ENCODE assay signal across 8 cellular contexts in the genomic region with DNA sequence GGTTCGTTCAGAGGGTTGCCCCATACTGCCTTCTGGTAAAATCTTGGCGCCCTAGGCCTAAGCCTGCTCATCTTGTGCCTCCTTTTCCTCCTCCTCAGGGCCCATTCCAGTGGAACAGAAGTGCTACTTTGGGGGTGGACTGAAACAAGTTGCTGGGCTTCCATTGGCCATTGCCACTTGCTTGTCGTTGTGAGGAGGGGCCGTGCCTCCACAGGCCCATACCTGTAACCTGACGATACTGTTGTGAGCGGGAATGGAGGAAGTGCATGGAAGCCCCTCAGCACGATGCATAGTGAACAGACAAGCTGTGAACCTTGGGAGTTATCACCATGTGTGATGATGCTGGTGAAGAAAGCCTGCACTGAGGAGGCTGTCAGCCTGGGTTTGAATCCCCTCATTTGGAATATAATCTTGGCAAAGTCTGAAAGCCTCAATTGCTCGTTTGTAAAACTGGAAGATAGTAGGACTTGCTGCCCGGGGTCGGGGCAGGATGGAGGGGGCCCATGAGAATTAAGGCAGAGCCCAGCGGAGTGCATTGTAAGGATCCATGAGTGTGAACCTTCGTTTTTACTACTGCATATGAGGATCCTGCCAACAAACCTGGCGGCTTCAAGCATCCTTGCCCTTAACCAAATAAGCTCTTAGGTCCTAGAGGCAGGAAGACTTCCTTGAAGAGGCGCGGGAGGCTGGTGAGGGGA. TPM values are rescaled to one million over a fixed set of nuclear protein-coding genes. Genes with fewer than 3 reads are reported as not detected.
DNase-seq lines count a peak whose midpoint lies in the region; ATAC-seq, FAIRE-seq and TF ChIP-seq lines count a peak whose summit lies in the region.

No MANE protein-coding gene starts in this region.

- TF ChIP-seq CTCF in A549 (IDR thresholded peaks at IDR 0.05): no peak
- TF ChIP-seq CTCF in HFFc6 (IDR thresholded peaks at IDR 0.05): no peak

- peak overlapping the region; percentile 100 for H3K4me3 Mint-ChIP-seq in HFFc6

- DNase-seq in A549 (ENCODE audit: low read depth in 1 of 2, low spot score in 1 of 2) (peak in 1 of 2 experiments; percentile 29), HFFc6 (no peak), T47D (ENCODE audit: low read depth in 1 of 2, low spot score in 1 of 2) (peak; percentile 22 to 52), HUDEP-2 (lab: John Stamatoyannopoulos, UW; ENCODE audit: unreplicated experiment in 76 of 76) (no peak), sciatic nerve (ENCODE audit: low spot score) (no peak)

- peaks cover 35% of the 10 kb centered on the region for H3K36me3 Mint-ChIP-seq in HFFc6 (ENCODE audit: low read depth)

- H3K27me3 Mint-ChIP-seq in HFFc6 (ENCODE audit: insufficient read depth): peaks cover 1% of the 10 kb centered on the region

- TF ChIP-seq POLR2A in A549 (IDR thresholded peaks at IDR 0.05; ENCODE audit: low read length): no peak

- no peaks in the 10 kb centered on the region for H3K9me3 Mint-ChIP-seq in HFFc6

- POLR2A ChIA-PET in A549 (lab: Yijun Ruan, JAX): interaction anchor here (0.7 kb wide), 1 partner anchor 154 kb away, joined by 4 read pairs; the partner anchor contains the start of gene MINPP1

- H3K9me3 ChIP-seq in A549 (no peaks in the 10 kb centered on the region), mesodermal cell (ENCODE audit: control insufficient read depth, low read length) (no peaks in the 10 kb centered on the region)

- H3K4me2 ChIP-seq in A549: peak overlapping the region; percentile 83

- peaks cover 55% of the 10 kb centered on the region for H3K4me1 ChIP-seq in A549
- peaks cover 26% of the 10 kb centered on the region for H3K4me1 ChIP-seq in mesodermal cell (ENCODE audit: control insufficient read depth, insufficient read depth, low read length, poor library complexity, severe bottlenecking)

- no peaks in the 10 kb centered on the region for H3K36me3 ChIP-seq in mesodermal cell (ENCODE audit: control insufficient read depth, insufficient read depth, low read length)

- intact Hi-C loops in sciatic nerve (cut with DNase I): no loop called here

- no peak for FAIRE-seq in A549 (lab: Jason Lieb, UNC)

- 62% methylated on average over 15 of the region's 15 CpGs for WGBS in A549 (ENCODE audit: missing lambda C conversion rate)
- 75 to 79% methylated on average over 7 to 11 of the region's 15 CpGs for WGBS in mesodermal cell (ENCODE audit: insufficient coverage in 2 of 2), 2 experiments

- peak overlapping the region; percentile 90 for H3K27ac Mint-ChIP-seq in HFFc6

- H3K4me3 ChIP-seq in A549 (peak overlapping the region; percentile 78), mesodermal cell (ENCODE audit: extremely low read depth, insufficient read depth, low read length, poor library complexity, severe bottlenecking) (peak overlapping the region; percentile 72)

- no peak for TF ChIP-seq RAD21 in A549 (conservative IDR thresholded peaks at IDR 0.05 in 1 of 2, IDR thresholded peaks at IDR 0.05 in 1 of 2)

- in situ Hi-C loops in T47D (cut with HindIII; ENCODE audit: low pct_unique_long_range_greater_than_20kb, low sequenced_read_pairs): no loop called here

- H3K27ac ChIP-seq in A549 (peak overlapping the region; percentile 73 to 95), mesodermal cell (ENCODE audit: low read depth, low read length, severe bottlenecking) (no peak overlapping the region)

- TF ChIP-seq EP300 in A549 (IDR thresholded peaks at IDR 0.05): no peak

- H3K4me1 Mint-ChIP-seq in HFFc6 (ENCODE audit: low read depth): peaks cover 67% of the 10 kb centered on the region

- CTCF ChIA-PET in A549 (lab: Yijun Ruan, JAX): interaction anchor here (1.0 to 3.9 kb wide), 6 partner anchors 14 to 113 kb away, joined by 3 to 23 read pairs (median 6); no protein-coding TSS in a partner anchor

- peak in 1 of 2 experiments; percentile 26; a peak in 4 of 6 replicates for ATAC-seq in A549
- ATAC-seq in sciatic nerve: no peak
- no peak for ATAC-seq in HG03439 (IDR thresholded peaks at IDR 0.05; ENCODE audit: unreplicated experiment)
- no peak for ATAC-seq in GM21529 (IDR thresholded peaks at IDR 0.05; ENCODE audit: unreplicated experiment)

TF ChIP-seq in A549, 52 proteins besides CTCF, POLR2A, EP300 and RAD21:
- TF ChIP-seq, protein P1, sequence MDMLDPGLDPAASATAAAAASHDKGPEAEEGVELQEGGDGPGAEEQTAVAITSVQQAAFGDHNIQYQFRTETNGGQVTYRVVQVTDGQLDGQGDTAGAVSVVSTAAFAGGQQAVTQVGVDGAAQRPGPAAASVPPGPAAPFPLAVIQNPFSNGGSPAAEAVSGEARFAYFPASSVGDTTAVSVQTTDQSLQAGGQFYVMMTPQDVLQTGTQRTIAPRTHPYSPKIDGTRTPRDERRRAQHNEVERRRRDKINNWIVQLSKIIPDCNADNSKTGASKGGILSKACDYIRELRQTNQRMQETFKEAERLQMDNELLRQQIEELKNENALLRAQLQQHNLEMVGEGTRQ (IDR thresholded peaks at IDR 0.05): no peak
- TF ChIP-seq NPAS2 (CRISPR knock-in tag; IDR thresholded peaks at IDR 0.05; ENCODE audit: borderline replicate concordance) (no peak), PHF8 (IDR thresholded peaks at IDR 0.05; ENCODE audit: borderline replicate concordance, low read depth) (no peak), RNF2 (IDR thresholded peaks at IDR 0.05; ENCODE audit: borderline replicate concordance, low read depth) (no peak), ELK1 (IDR thresholded peaks at IDR 0.05; ENCODE audit: low read depth, low read length) (no peak), RARB (CRISPR knock-in tag; IDR thresholded peaks at IDR 0.05) (no peak), FOSB (CRISPR knock-in tag; IDR thresholded peaks at IDR 0.05) (no peak), CBX8 (IDR thresholded peaks at IDR 0.05) (no peak), KDM1A (IDR thresholded peaks at IDR 0.05; ENCODE audit: low read depth) (no peak), FOXS1 (CRISPR knock-in tag; IDR thresholded peaks at IDR 0.05) (no peak), GATA3 (IDR thresholded peaks at IDR 0.05; ENCODE audit: borderline replicate concordance) (no peak), CHD4 (IDR thresholded peaks at IDR 0.05; ENCODE audit: borderline replicate concordance) (no peak), JUN (IDR thresholded peaks at IDR 0.05) (no peak), CEBPB (IDR thresholded peaks at IDR 0.05) (no peak), NFE2L2 (conservative IDR thresholded peaks at IDR 0.05; ENCODE audit: low read length) (no peak), RFX5 (IDR thresholded peaks at IDR 0.05) (no peak)
- TF ChIP-seq, protein P2, sequence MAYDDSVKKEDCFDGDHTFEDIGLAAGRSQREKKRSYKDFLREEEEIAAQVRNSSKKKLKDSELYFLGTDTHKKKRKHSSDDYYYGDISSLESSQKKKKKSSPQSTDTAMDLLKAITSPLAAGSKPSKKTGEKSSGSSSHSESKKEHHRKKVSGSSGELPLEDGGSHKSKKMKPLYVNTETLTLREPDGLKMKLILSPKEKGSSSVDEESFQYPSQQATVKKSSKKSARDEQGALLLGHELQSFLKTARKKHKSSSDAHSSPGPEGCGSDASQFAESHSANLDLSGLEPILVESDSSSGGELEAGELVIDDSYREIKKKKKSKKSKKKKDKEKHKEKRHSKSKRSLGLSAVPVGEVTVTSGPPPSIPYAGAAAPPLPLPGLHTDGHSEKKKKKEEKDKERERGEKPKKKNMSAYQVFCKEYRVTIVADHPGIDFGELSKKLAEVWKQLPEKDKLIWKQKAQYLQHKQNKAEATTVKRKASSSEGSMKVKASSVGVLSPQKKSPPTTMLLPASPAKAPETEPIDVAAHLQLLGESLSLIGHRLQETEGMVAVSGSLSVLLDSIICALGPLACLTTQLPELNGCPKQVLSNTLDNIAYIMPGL (CRISPR knock-in tag; IDR thresholded peaks at IDR 0.05; ENCODE audit: borderline replicate concordance): no peak
- TF ChIP-seq, protein P3, sequence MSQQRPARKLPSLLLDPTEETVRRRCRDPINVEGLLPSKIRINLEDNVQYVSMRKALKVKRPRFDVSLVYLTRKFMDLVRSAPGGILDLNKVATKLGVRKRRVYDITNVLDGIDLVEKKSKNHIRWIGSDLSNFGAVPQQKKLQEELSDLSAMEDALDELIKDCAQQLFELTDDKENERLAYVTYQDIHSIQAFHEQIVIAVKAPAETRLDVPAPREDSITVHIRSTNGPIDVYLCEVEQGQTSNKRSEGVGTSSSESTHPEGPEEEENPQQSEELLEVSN (IDR thresholded peaks at IDR 0.05; ENCODE audit: borderline replicate concordance, low read depth): no peak
TF ChIP-seq in A549: peak in this region for 0.

RNA-seq across cellular contexts. Expression of gene PAPSS2, which starts 0.7 kb away (rescaled TPM):
- polyA plus RNA-seq in A549 (2011; rRNA removed) (27.7 and 37.9 TPM in 2 replicates), A549 (2017; fragmentation: RNase III; extraction: RNeasy Plus Mini Kit Qiagen cat#74134 plus additional on column Dnase treatment) (29.0 to 32.9 TPM (median 32.8 TPM) in 3 replicates)
- polyA plus RNA-seq in A549 (2012; cell fraction: cytosol; rRNA removed): 13.5 and 18.1 TPM in 2 replicates
- 10.8 and 14.7 TPM in 2 replicates for polyA plus RNA-seq in A549 (2012; cell fraction: nucleus; rRNA removed)
- 19.2 and 22.8 TPM in 2 replicates for polyA minus RNA-seq in A549 (2011; rRNA and poly(A)+ RNA removed)
- 100 to 1,000 TPM; 388 to 630 (median 429) TPM for total RNA-seq in HFFc6 (2021; fragmentation: NEBNext Ultra II Directional; extraction: Animal tissue kit (Norgen Biotek cat#: 25700))
- polyA plus RNA-seq in mesodermal cell (2013, experiment 1 of 2): 18.6 TPM
- polyA plus RNA-seq in mesodermal cell (2013, experiment 2 of 2): 16.8 TPM
- 32.3 TPM for total RNA-seq in sciatic nerve

Comparison
In these comparisons a context has a peak if more than half of its experiments do, and no peak if none do; other contexts are left out.
1. DNase-seq: peak in T47D (2 of 2); none in HFFc6 (single experiment), HUDEP-2 (0 of 76) and sciatic nerve (single experiment).
2. RNA of gene PAPSS2, which starts 0.7 kb away (total RNA-seq): 388 to 630 TPM in HFFc6; 32.3 TPM in sciatic nerve (single experiment); every median in the first group is over 10 times any median in the second.